ENCODE assay signal across 18 cellular contexts in genomic region chr2:231334981-231335380, GRCh38.
"Had no signal": no experiment of that assay in that cellular context is flagged by ENCODE, and none has a peak within 500 bp of the region (broad histone marks: within the 10 kb centered on the region; RNA-seq: fewer than 3 reads in every experiment).

No MANE protein-coding gene starts in this region.

- H3K4me1 Mint-ChIP-seq: natural killer cell; stimulated activated memory B cell treated with anti-CD40 and anti-IgM and Interleukin-4, amounts not matched to agents 10 μg/mL and 1 μg/mL and 100 μg/mL, for 72 hours had no signal

- H3K27ac ChIP-seq: heart left ventricle, ovary, tibial artery, uterus had no signal

- H3K27ac Mint-ChIP-seq: natural killer cell; progenitor cell of endocrine pancreas; stimulated activated memory B cell treated with anti-CD40 and anti-IgM and Interleukin-4, amounts not matched to agents 10 μg/mL and 1 μg/mL and 100 μg/mL, for 72 hours; stimulated activated naive CD8-positive, alpha-beta T cell treated with anti-CD3 and anti-CD28 coated beads, Interleukin-15, Interleukin-2, amounts not matched to agents 100 ng/mL and 50 ng/mL, for 24 hours had no signal

- H3K27me3 ChIP-seq: heart left ventricle, ovary, tibial artery, upper lobe of left lung, uterus had no signal

- H3K36me3 ChIP-seq: heart left ventricle, ovary, uterus had no signal

- H3K4me1 ChIP-seq: tibial artery, upper lobe of left lung, uterus had no signal

- H3K27me3 Mint-ChIP-seq: progenitor cell of endocrine pancreas; stimulated activated memory B cell treated with anti-CD40 and anti-IgM and Interleukin-4, amounts not matched to agents 10 μg/mL and 1 μg/mL and 100 μg/mL, for 72 hours; stimulated activated naive CD8-positive, alpha-beta T cell treated with anti-CD3 and anti-CD28 coated beads, Interleukin-15, Interleukin-2, amounts not matched to agents 100 ng/mL and 50 ng/mL, for 24 hours had no signal

- H3K9me3 Mint-ChIP-seq: natural killer cell; stimulated activated memory B cell treated with anti-CD40 and anti-IgM and Interleukin-4, amounts not matched to agents 10 μg/mL and 1 μg/mL and 100 μg/mL, for 72 hours; stimulated activated naive CD8-positive, alpha-beta T cell treated with anti-CD3 and anti-CD28 coated beads, Interleukin-15, Interleukin-2, amounts not matched to agents 100 ng/mL and 50 ng/mL, for 24 hours had no signal

- DNase-seq: effector memory CD4-positive, alpha-beta T cell; hippocampal formation; kidney glomerular epithelial cell; mucosa of descending colon; natural killer cell; ovary; right cardiac atrium; stimulated activated CD4-positive, alpha-beta T cell treated with anti-CD3 and anti-CD28 coated beads, Interleukin-4, amount 100 ng/mL, for 1 hour; stimulated activated CD8-positive, alpha-beta memory T cell treated with anti-CD3 and anti-CD28 coated beads, Interleukin-4, amount 100 ng/mL, for 48 hours; uterus had no signal

- H3K9me3 ChIP-seq: heart left ventricle, mucosa of descending colon, ovary, tibial artery, upper lobe of left lung, uterus had no signal

- H3K36me3 Mint-ChIP-seq: natural killer cell had no signal

- H3K4me3 ChIP-seq: heart left ventricle, mucosa of descending colon, ovary, tibial artery, upper lobe of left lung, uterus had no signal

- ATAC-seq: esophagus mucosa; mucosa of descending colon; natural killer cell; stimulated activated memory B cell treated with anti-CD40 and anti-IgM and Interleukin-4, amounts not matched to agents 10 μg/mL and 1 μg/mL and 100 μg/mL, for 72 hours had no signal

- H3K4me3 Mint-ChIP-seq: natural killer cell; neural crest cell; stimulated activated memory B cell treated with anti-CD40 and anti-IgM and Interleukin-4, amounts not matched to agents 10 μg/mL and 1 μg/mL and 100 μg/mL, for 72 hours; stimulated activated naive CD8-positive, alpha-beta T cell treated with anti-CD3 and anti-CD28 coated beads, Interleukin-15, Interleukin-2, amounts not matched to agents 100 ng/mL and 50 ng/mL, for 24 hours had no signal
